8 cellular contexts compared by ENCODE assay signal in the genomic region with DNA sequence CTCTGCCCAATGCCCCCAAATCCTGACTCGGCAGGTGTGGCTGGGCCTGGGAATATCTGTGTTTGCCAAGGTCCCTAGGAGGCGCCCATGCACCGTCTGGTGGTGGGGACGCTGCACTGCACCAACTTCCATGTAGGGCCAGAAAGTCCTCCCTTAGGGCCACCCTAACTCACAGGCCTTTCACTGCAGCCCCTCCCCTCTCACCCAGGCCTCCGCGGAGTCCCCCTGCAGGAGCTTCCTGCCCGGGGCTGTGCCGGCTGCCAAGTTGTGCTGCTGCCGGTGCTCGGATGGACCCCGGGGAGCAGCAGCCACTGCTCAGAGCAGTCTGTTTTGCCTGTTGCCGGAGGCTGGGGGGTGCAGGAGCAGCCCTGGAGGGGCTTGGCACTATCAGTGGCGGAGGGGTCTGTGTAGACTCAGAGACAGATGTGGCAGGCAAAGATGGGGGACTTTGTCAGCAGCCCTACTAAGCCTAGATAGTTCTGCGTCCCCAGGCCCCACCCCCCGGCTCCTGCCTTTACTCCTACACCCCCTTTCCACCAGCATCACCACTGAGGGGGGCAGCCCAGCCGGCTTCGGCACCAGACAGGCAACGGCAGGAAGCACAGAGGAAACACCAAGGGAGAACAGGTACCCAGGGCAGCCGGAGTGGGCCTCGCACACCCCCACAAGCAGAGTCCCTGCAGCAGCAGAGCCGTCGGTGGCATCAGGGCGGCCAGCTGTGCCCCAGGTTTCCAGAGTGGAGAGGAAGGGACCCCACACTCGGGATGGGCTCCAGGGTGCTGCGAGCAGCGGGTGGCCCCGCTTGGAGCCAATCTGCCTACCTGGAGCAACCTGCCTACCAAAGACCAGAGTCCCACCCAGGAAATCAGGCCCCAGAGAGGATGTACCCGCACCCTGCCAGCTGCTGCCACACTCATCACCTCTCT.
DNase-seq lines count a peak whose midpoint lies in the region; ATAC-seq, FAIRE-seq and TF ChIP-seq lines count a peak whose summit lies in the region.

No MANE protein-coding gene starts in this region.

- no peaks in the 10 kb centered on the region for H3K36me3 ChIP-seq in GM12878 (ENCODE audit: control insufficient read depth in 2 of 2, insufficient read depth in 2 of 2, low read length in 1 of 2)

- 21% methylated on average over 28 of the region's 28 CpGs for WGBS in GM12878 (ENCODE audit: insufficient coverage, insufficient replicate concordance, low lambda C conversion rate, missing lambda C conversion rate)

- SMC1A ChIA-PET in GM12878 (lab: Charles Lee; ENCODE audit: uncharacterized antibody, unreplicated experiment): interaction anchor here (0.9 to 1.7 kb wide), 2 partner anchors 94 to 340 kb away, joined by 3 to 6 read pairs; no protein-coding TSS in a partner anchor

- H3K27me3 ChIP-seq in GM12878 (replicated peaks in 1 of 2; ENCODE audit: control insufficient read depth in 2 of 2, insufficient read depth in 2 of 2, low read length in 1 of 2): peaks cover 4 to 6% of the 10 kb centered on the region in 2 experiments

- intact Hi-C loops in GM12878 (cut with micrococcal nuclease; ENCODE audit: unreplicated experiment): loop anchor here (1.0 to 2.0 kb wide), 2 partner anchors 95 to 347 kb away; no protein-coding TSS in a partner anchor

- no TSS peak for BruUV-seq in GM12878 (replicated peaks; lab: Mats Ljungman, UMichigan)

- FAIRE-seq in GM12878 (lab: Jason Lieb, UNC): no peak

- no peak for TF ChIP-seq EP300 in GM12878 (IDR thresholded peaks at IDR 0.05; ENCODE audit: borderline replicate concordance in 1 of 2, control insufficient read depth in 1 of 2, low read depth in 2 of 2, low read length in 2 of 2)

- POLR2A ChIA-PET in GM12878 (lab: Charles Lee): no interaction called here

- no peak overlapping the region for H3K4me2 ChIP-seq in GM12878 (ENCODE audit: control insufficient read depth, insufficient read depth)

- H3K79me2 ChIP-seq in GM12878 (ENCODE audit: control insufficient read depth, insufficient read depth, low read length): no peaks in the 10 kb centered on the region

- H3K27ac ChIP-seq in GM12878 (ENCODE audit: control insufficient read depth, insufficient read depth): no peak overlapping the region

- DNase-seq in GM03348 (ENCODE audit: low spot score): peak; percentile 74
- DNase-seq in Kasumi-1 (lab: John Stamatoyannopoulos, UW): peak; percentile 2 to 7
- no peak for DNase-seq in GM12878 (ENCODE audit: low read depth, low spot score)
- DNase-seq in inferior parietal cortex (ENCODE audit: extremely low spot score): peak; percentile 70
- DNase-seq in superior temporal gyrus (ENCODE audit: extremely low spot score): peak; percentile 84
- DNase-seq in T-helper 1 cell: no peak

- RAD21 ChIA-PET in GM12878 (lab: Charles Lee; ENCODE audit: unreplicated experiment): interaction anchor here (0.5 to 1.5 kb wide), 2 partner anchors 340 to 995 kb away, joined by 3 to 5 read pairs; a partner anchor contains a TSS

- no peaks in the 10 kb centered on the region for H3K4me1 ChIP-seq in GM12878 (ENCODE audit: control insufficient read depth, insufficient read depth, low read length)

- no peak overlapping the region for H3K4me3 ChIP-seq in GM12878

- H3K9me3 ChIP-seq in GM12878 (replicated peaks; ENCODE audit: control insufficient read depth, insufficient read depth, low read length): no peaks in the 10 kb centered on the region

- CTCF ChIA-PET in GM12878 (lab: Yijun Ruan, JAX): interaction anchor here (1.0 to 1.8 kb wide), 2 partner anchors 34 to 66 kb away, joined by 3 to 4 read pairs; no protein-coding TSS in a partner anchor

- ATAC-seq in GM12878: peak; percentile 93
- ATAC-seq in GM18505 (IDR thresholded peaks at IDR 0.05; ENCODE audit: unreplicated experiment): no peak
- no peak for ATAC-seq in GM18873 (IDR thresholded peaks at IDR 0.05; ENCODE audit: low FRiP score, unreplicated experiment)

- in situ Hi-C loops in GM12878 (cut with MboI): no loop called here

- no peak overlapping the region for H3K9ac ChIP-seq in GM12878 (ENCODE audit: control insufficient read depth, insufficient read depth, low read length)

- H2AFZ ChIP-seq in GM12878 (ENCODE audit: control insufficient read depth, low read depth, low read length): no peak overlapping the region

- TF ChIP-seq POLR2A in GM12878 (IDR thresholded peaks at IDR 0.05; ENCODE audit: low read depth, low read length): no peak
- no peak for TF ChIP-seq POLR2A in GM18505 (IDR thresholded peaks at IDR 0.05; ENCODE audit: borderline replicate concordance, extremely low read depth, insufficient read depth, insufficient read length)

- peak; percentile 57 to 79 (median 69) for TF ChIP-seq CTCF in GM12878 (IDR thresholded peaks at IDR 0.05 in 2 of 3, conservative IDR thresholded peaks at IDR 0.05 in 1 of 3; ENCODE audit: control insufficient read depth in 2 of 3, extremely low read depth in 1 of 3, insufficient read depth in 1 of 3, low read depth in 3 of 3, low read length in 3 of 3)

- no peaks in the 10 kb centered on the region for H4K20me1 ChIP-seq in GM12878 (ENCODE audit: control insufficient read depth, insufficient read depth)

- peak; percentile 48 for TF ChIP-seq RAD21 in GM12878 (IDR thresholded peaks at IDR 0.05; ENCODE audit: insufficient read depth, low read depth, low read length)

TF ChIP-seq in GM12878, 131 proteins besides CTCF, POLR2A, EP300 and RAD21:
- TF ChIP-seq ASH2L (IDR thresholded peaks at IDR 0.05; ENCODE audit: borderline replicate concordance, low read depth) (no peak), SMC3 (IDR thresholded peaks at IDR 0.05; ENCODE audit: borderline replicate concordance, low read length) (peak; percentile 73), IKZF2 (IDR thresholded peaks at IDR 0.05) (no peak), STAT3 (IDR thresholded peaks at IDR 0.05; ENCODE audit: low read depth, low read length) (no peak), GATAD2B (conservative IDR thresholded peaks at IDR 0.05; ENCODE audit: low read depth) (no peak)

Comparison
In these comparisons a context has a peak if more than half of its experiments do, and no peak if none do; other contexts are left out.
1. DNase-seq: peak in GM03348 (single experiment), Kasumi-1 (2 of 2), inferior parietal cortex (single experiment) and superior temporal gyrus (single experiment); none in GM12878 (single experiment) and T-helper 1 cell (0 of 5).